14 cellular contexts compared by ENCODE assay signal in genomic region chr2:203737360-203737759, GRCh38. TPM values are rescaled to one million over a fixed set of nuclear protein-coding genes. Genes with fewer than 3 reads are reported as not detected.
DNase-seq lines count a peak whose midpoint lies in the region; ATAC-seq and TF ChIP-seq lines count a peak whose summit lies in the region.
"Had no signal": no experiment of that assay in that cellular context is flagged by ENCODE, and none has a peak within 500 bp of the region (broad histone marks: within the 10 kb centered on the region; RNA-seq: fewer than 3 reads in every experiment).

No MANE protein-coding gene starts in this region.

- H3K4me3 Mint-ChIP-seq in MCF 10A (ENCODE audit: unreplicated experiment), result no peak overlapping the region
- H3K4me3 Mint-ChIP-seq in activated CD8-positive, alpha-beta T cell treated with anti-CD3 and anti-CD28 coated beads for 36 hours, result no peak overlapping the region
- H3K4me3 Mint-ChIP-seq in stimulated activated naive CD8-positive, alpha-beta T cell treated with anti-CD3 and anti-CD28 coated beads, Interleukin-15, amount 100 ng/mL, for 72 hours, result peak overlapping the region; percentile 14 to 49

- no peak overlapping the region for H3K4me3 ChIP-seq in mammary epithelial cell (replicated peaks in 1 of 3; ENCODE audit: insufficient read depth in 1 of 3, low read depth in 2 of 3, low read length in 3 of 3)
- H3K4me3 ChIP-seq: gastroesophageal sphincter had no signal

- CTCF ChIA-PET in MCF 10A (lab: Yijun Ruan, JAX) (interaction anchor here (0.6 to 1.3 kb wide), 2 partner anchors 8 to 523 kb away, joined by 4 read pairs; no protein-coding TSS in a partner anchor), mammary epithelial cell (lab: Charles Lee; ENCODE audit: low non-redundant PET) (no interaction called here)
- CTCF ChIA-PET in activated CD8-positive, alpha-beta T cell treated with anti-CD3 and anti-CD28 coated beads for 36 hours (lab: Charles Lee), result interaction anchor here (1.0 to 2.1 kb wide), 4 partner anchors 16 to 74 kb away, joined by 3 to 10 read pairs (median 6); no protein-coding TSS in a partner anchor

- no peaks in the 10 kb centered on the region for H3K27me3 ChIP-seq in mammary epithelial cell (ENCODE audit: insufficient read depth, low read length)
- H3K27me3 ChIP-seq: gastroesophageal sphincter had no signal

- dilution Hi-C loops in mammary epithelial cell (cut with HindIII; ENCODE audit: low sequenced_read_pairs), result no loop called here

- H3K79me2 ChIP-seq in mammary epithelial cell (ENCODE audit: insufficient read depth, low read length), result no peaks in the 10 kb centered on the region

- H3K9me3 ChIP-seq in mammary epithelial cell (replicated peaks; ENCODE audit: insufficient read depth, low read length), result no peaks in the 10 kb centered on the region
- H3K9me3 ChIP-seq: gastroesophageal sphincter had no signal

- H3K4me1 ChIP-seq in mammary epithelial cell (ENCODE audit: insufficient read depth, low read length), result peaks cover 13% of the 10 kb centered on the region
- H3K4me1 ChIP-seq: gastroesophageal sphincter had no signal

- H3K4me1 Mint-ChIP-seq in MCF 10A (ENCODE audit: insufficient read depth, unreplicated experiment), result peaks cover 20% of the 10 kb centered on the region
- peaks cover 98% of the 10 kb centered on the region for H3K4me1 Mint-ChIP-seq in activated CD8-positive, alpha-beta T cell treated with anti-CD3 and anti-CD28 coated beads for 36 hours (ENCODE audit: low read depth)
- H3K4me1 Mint-ChIP-seq in stimulated activated naive CD8-positive, alpha-beta T cell treated with anti-CD3 and anti-CD28 coated beads, Interleukin-15, amount 100 ng/mL, for 72 hours, result peaks cover 97% of the 10 kb centered on the region

- no peaks in the 10 kb centered on the region for H3K36me3 ChIP-seq in mammary epithelial cell (ENCODE audit: insufficient read depth, low read length)
- H3K36me3 ChIP-seq: gastroesophageal sphincter had no signal

- peaks cover 4% of the 10 kb centered on the region for H3K9me3 Mint-ChIP-seq in MCF 10A (ENCODE audit: unreplicated experiment)
- peaks cover 1% of the 10 kb centered on the region for H3K9me3 Mint-ChIP-seq in activated CD8-positive, alpha-beta T cell treated with anti-CD3 and anti-CD28 coated beads for 36 hours
- peaks cover 0 to 13% of the 10 kb centered on the region in 2 donors for H3K9me3 Mint-ChIP-seq in stimulated activated naive CD8-positive, alpha-beta T cell treated with anti-CD3 and anti-CD28 coated beads, Interleukin-15, amount 100 ng/mL, for 72 hours

- H3K4me2 ChIP-seq in mammary epithelial cell (ENCODE audit: insufficient read depth, low read depth, low read length), result no peak overlapping the region

- WGBS in mammary epithelial cell (ENCODE audit: low coverage, missing lambda C conversion rate), result 75% methylated on average over 1 of the region's 1 CpG

- H3K27ac ChIP-seq in mammary epithelial cell (ENCODE audit: insufficient read depth, low read depth, low read length), result no peak overlapping the region
- H3K27ac ChIP-seq: gastroesophageal sphincter, VCaP had no signal

- H3K36me3 Mint-ChIP-seq in MCF 10A (ENCODE audit: insufficient read depth, unreplicated experiment), result no peaks in the 10 kb centered on the region
- peaks cover 78% of the 10 kb centered on the region for H3K36me3 Mint-ChIP-seq in activated CD8-positive, alpha-beta T cell treated with anti-CD3 and anti-CD28 coated beads for 36 hours (ENCODE audit: low read depth)

- no peaks in the 10 kb centered on the region for H3K27me3 Mint-ChIP-seq in MCF 10A (ENCODE audit: insufficient read depth, unreplicated experiment)
- no peaks in the 10 kb centered on the region for H3K27me3 Mint-ChIP-seq in activated CD8-positive, alpha-beta T cell treated with anti-CD3 and anti-CD28 coated beads for 36 hours
- no peaks in the 10 kb centered on the region for H3K27me3 Mint-ChIP-seq in stimulated activated naive CD8-positive, alpha-beta T cell treated with anti-CD3 and anti-CD28 coated beads, Interleukin-15, amount 100 ng/mL, for 72 hours

- TF ChIP-seq CTCF in MCF 10A (IDR thresholded peaks at IDR 0.05; ENCODE audit: unreplicated experiment) (no peak), mammary epithelial cell (conservative IDR thresholded peaks at IDR 0.05 in 1 of 2, IDR thresholded peaks at IDR 0.05 in 1 of 2; ENCODE audit: extremely low read depth in 1 of 2, insufficient read depth in 1 of 2, low read depth in 1 of 2, low read length in 2 of 2) (no peak)
- TF ChIP-seq CTCF in activated CD8-positive, alpha-beta T cell treated with anti-CD3 and anti-CD28 coated beads for 36 hours (IDR thresholded peaks at IDR 0.05), result no peak

- BruUV-seq in MCF 10A (replicated peaks; lab: Mats Ljungman, UMichigan) (no TSS peak), mammary epithelial cell (replicated peaks; lab: Mats Ljungman, UMichigan) (no TSS peak)

- H4K20me1 ChIP-seq in mammary epithelial cell (ENCODE audit: insufficient read depth, low read length), result no peaks in the 10 kb centered on the region

- no peak overlapping the region for H2AFZ ChIP-seq in mammary epithelial cell (ENCODE audit: low read depth, low read length)

- DNase-seq in MCF 10A (ENCODE audit: unreplicated experiment) (no peak), mammary epithelial cell (no peak), AG08395 (ENCODE audit: low spot score) (no peak), NCI-H2107 (lab: John Stamatoyannopoulos, UW) (no peak)
- no peak for DNase-seq in activated CD8-positive, alpha-beta T cell treated with anti-CD3 and anti-CD28 coated beads for 36 hours
- DNase-seq in stimulated activated naive CD8-positive, alpha-beta T cell treated with anti-CD3 and anti-CD28 coated beads, Interleukin-15, amount 100 ng/mL, for 72 hours, result no peak
- DNase-seq in stimulated activated CD8-positive, alpha-beta memory T cell treated with anti-CD3 and anti-CD28 coated beads, Interleukin-4, amount 100 ng/mL, for 48 hours, result no peak
- DNase-seq: AML-193, H7, NCI-H345 had no signal

- intact Hi-C loops in MCF 10A (cut with micrococcal nuclease), result no loop called here
- intact Hi-C loops in mammary epithelial cell (cut with micrococcal nuclease), result no loop called here
- intact Hi-C loops in activated CD8-positive, alpha-beta T cell treated with anti-CD3 and anti-CD28 coated beads for 36 hours (cut with micrococcal nuclease), result loop anchor here (1.0 to 5.0 kb wide), 2 partner anchors 45 to 72 kb away; no protein-coding TSS in a partner anchor

- in situ Hi-C loops in mammary epithelial cell (cut with MboI; ENCODE audit: low sequenced_read_pairs in 2 of 2), result no loop called here

- ATAC-seq in HG02852 (IDR thresholded peaks at IDR 0.05; ENCODE audit: unreplicated experiment), result peak; percentile 78
- ATAC-seq in activated CD8-positive, alpha-beta T cell treated with anti-CD3 and anti-CD28 coated beads for 36 hours, result peak; percentile 27
- ATAC-seq in stimulated activated naive CD8-positive, alpha-beta T cell treated with anti-CD3 and anti-CD28 coated beads, Interleukin-15, amount 100 ng/mL, for 72 hours, result peak; percentile 49
- ATAC-seq: gastroesophageal sphincter had no signal

- H3K27ac Mint-ChIP-seq in MCF 10A (ENCODE audit: low read depth, unreplicated experiment), result peak overlapping the region; percentile 58
- H3K27ac Mint-ChIP-seq in activated CD8-positive, alpha-beta T cell treated with anti-CD3 and anti-CD28 coated beads for 36 hours, result peak overlapping the region; percentile 99
- H3K27ac Mint-ChIP-seq in stimulated activated naive CD8-positive, alpha-beta T cell treated with anti-CD3 and anti-CD28 coated beads, Interleukin-15, amount 100 ng/mL, for 72 hours, result peak overlapping the region; percentile 96 to 98

- POLR2A ChIA-PET in MCF 10A (lab: Yijun Ruan, JAX), result no interaction called here
- POLR2A ChIA-PET in activated CD8-positive, alpha-beta T cell treated with anti-CD3 and anti-CD28 coated beads for 36 hours (lab: Charles Lee), result interaction anchor here (0.8 to 10.6 kb wide), 9 partner anchors 11 to 268 kb away, joined by 3 to 184 read pairs (median 4); partner anchors contain the start of gene CD28

- no peak overlapping the region for H3K9ac ChIP-seq in mammary epithelial cell (ENCODE audit: insufficient read depth, low read length)

RNA-seq across cellular contexts. Expression of gene CD28, which starts 30.9 kb away (rescaled TPM):
- not detected in 2 replicates for total RNA-seq in MCF 10A (2022)
- total RNA-seq in mammary epithelial cell, result not detected
- not detected for polyA plus RNA-seq in mammary epithelial cell
- not detected for polyA minus RNA-seq in mammary epithelial cell
- total RNA-seq in activated CD8-positive, alpha-beta T cell treated with anti-CD3 and anti-CD28 coated beads for 36 hours, result 10 to 100 TPM; 94.2 to 97.3 TPM
- total RNA-seq: H7, M059J had no signal

Comparison
In these comparisons a context has a peak if more than half of its experiments do, and no peak if none do; other contexts are left out.
1. H3K4me3 Mint-ChIP-seq: peak in stimulated activated naive CD8-positive, alpha-beta T cell treated with anti-CD3 and anti-CD28 coated beads, Interleukin-15, amount 100 ng/mL, for 72 hours (2 of 2); none in MCF 10A (single experiment) and activated CD8-positive, alpha-beta T cell treated with anti-CD3 and anti-CD28 coated beads for 36 hours (single experiment).
2. ATAC-seq: peak in every context shown above with its lines; median percentile 78 in HG02852; 49 in stimulated activated naive CD8-positive, alpha-beta T cell treated with anti-CD3 and anti-CD28 coated beads, Interleukin-15, amount 100 ng/mL, for 72 hours; 27 in activated CD8-positive, alpha-beta T cell treated with anti-CD3 and anti-CD28 coated beads for 36 hours.
3. RNA of gene CD28, which starts 30.9 kb away (total RNA-seq): 94.2 to 97.3 TPM in activated CD8-positive, alpha-beta T cell treated with anti-CD3 and anti-CD28 coated beads for 36 hours; not detected in MCF 10A and not detected in mammary epithelial cell; every median in the first group is over 10 times any median in the second.
4. Peak in every context shown above with its lines, with median percentiles within 50 percentile points of each other: H3K27ac Mint-ChIP-seq.